In genomic region chr2:181163139-181163538, GRCh38 we compare ENCODE assay signal across 17 cellular contexts.
A peak's percentile ranks its signal among the peaks of the same experiment; 100 is the strongest.
DNase-seq lines count a peak whose midpoint lies in the region; ATAC-seq lines count a peak whose summit lies in the region.
"Had no signal": no experiment of that assay in that cellular context is flagged by ENCODE, and none has a peak within 500 bp of the region (broad histone marks: within the 10 kb centered on the region; RNA-seq: fewer than 3 reads in every experiment).

No MANE protein-coding gene starts in this region.

- no peaks in the 10 kb centered on the region for H3K9me2 ChIP-seq in GM23248 (ENCODE audit: insufficient read depth)

- peak; percentile 47 for ATAC-seq in HG02678 (IDR thresholded peaks at IDR 0.05; ENCODE audit: unreplicated experiment)
- peak; percentile 66 for ATAC-seq in stimulated activated naive CD8-positive, alpha-beta T cell treated with anti-CD3 and anti-CD28 coated beads, Interleukin-15, amount 100 ng/mL, for 72 hours
- ATAC-seq: HCT116, lower lobe of right lung, right cardiac atrium, Right ventricle myocardium inferior had no signal

- in situ Hi-C loops in GM23248 (cut with MboI) (no loop called here), ACHN (cut with HindIII; ENCODE audit: low pct_ligation_motif_present, low pct_unique_long_range_greater_than_20kb, low sequenced_read_pairs) (no loop called here)

- no peak overlapping the region for H3K9ac ChIP-seq in GM23248
- H3K9ac ChIP-seq: BLaER1 treated with 17β-estradiol and CSF1 and Interleukin-3, amounts not matched to agents 10 nM and 100 nM had no signal

- no peak overlapping the region for H3K4me2 ChIP-seq in GM23248 (ENCODE audit: unreplicated experiment)
- H3K4me2 ChIP-seq: BLaER1 treated with 17β-estradiol and CSF1 and Interleukin-3, amounts not matched to agents 10 nM and 100 nM had no signal

- no peak overlapping the region for H3K27ac Mint-ChIP-seq in activated naive CD4-positive, alpha-beta T cell treated with anti-CD3 and anti-CD28 coated beads for 36 hours
- peak overlapping the region in 1 of 2 donors; percentile 57 for H3K27ac Mint-ChIP-seq in stimulated activated naive CD8-positive, alpha-beta T cell treated with anti-CD3 and anti-CD28 coated beads, Interleukin-15, amount 100 ng/mL, for 72 hours

- no peaks in the 10 kb centered on the region for H3K4me1 ChIP-seq in GM23248 (ENCODE audit: insufficient read depth)
- H3K4me1 ChIP-seq: lower lobe of right lung, vagina had no signal

- no peaks in the 10 kb centered on the region for H4K20me1 ChIP-seq in GM23248 (ENCODE audit: insufficient read depth)
- H4K20me1 ChIP-seq: BLaER1 treated with 17β-estradiol and CSF1 and Interleukin-3, amounts not matched to agents 10 nM and 100 nM had no signal

- H3K4me3 ChIP-seq in GM23248 = no peak overlapping the region
- H3K4me3 ChIP-seq: BLaER1 treated with 17β-estradiol and CSF1 and Interleukin-3, amounts not matched to agents 10 nM and 100 nM; lower lobe of right lung; vagina had no signal

- peak; percentile 15 for DNase-seq in stimulated activated naive CD4-positive, alpha-beta T cell treated with Interleukin-2 at 50 U/mL for 16 hours (lab: John Stamatoyannopoulos, UW)
- DNase-seq in stimulated activated naive CD4-positive, alpha-beta T cell (lab: John Stamatoyannopoulos, UW) = no peak
- DNase-seq in activated naive CD4-positive, alpha-beta T cell treated with anti-CD3 and anti-CD28 coated beads for 36 hours = peak; percentile 43
- no peak for DNase-seq in stimulated activated naive CD8-positive, alpha-beta T cell treated with anti-CD3 and anti-CD28 coated beads, Interleukin-15, amount 100 ng/mL, for 72 hours
- DNase-seq in GM23248 (no peak), ACHN (no peak), germinal center (ENCODE audit: low spot score) (no peak)
- DNase-seq: effector CD8-positive, alpha-beta T cell; EL; lower lobe of right lung had no signal

- H3K79me2 ChIP-seq in GM23248 (ENCODE audit: insufficient read depth) = no peaks in the 10 kb centered on the region

- intact Hi-C loops in activated naive CD4-positive, alpha-beta T cell treated with anti-CD3 and anti-CD28 coated beads for 36 hours (cut with micrococcal nuclease) = no loop called here

- H3K27me3 Mint-ChIP-seq in activated naive CD4-positive, alpha-beta T cell treated with anti-CD3 and anti-CD28 coated beads for 36 hours (ENCODE audit: low read depth) = no peaks in the 10 kb centered on the region
- H3K27me3 Mint-ChIP-seq in stimulated activated naive CD8-positive, alpha-beta T cell treated with anti-CD3 and anti-CD28 coated beads, Interleukin-15, amount 100 ng/mL, for 72 hours = no peaks in the 10 kb centered on the region

- CTCF ChIA-PET in activated naive CD4-positive, alpha-beta T cell treated with anti-CD3 and anti-CD28 coated beads for 36 hours (lab: Charles Lee) = no interaction called here

- H3K9me3 Mint-ChIP-seq in activated naive CD4-positive, alpha-beta T cell treated with anti-CD3 and anti-CD28 coated beads for 36 hours = peaks cover 18% of the 10 kb centered on the region
- peaks cover 28 to 30% of the 10 kb centered on the region in 2 donors for H3K9me3 Mint-ChIP-seq in stimulated activated naive CD8-positive, alpha-beta T cell treated with anti-CD3 and anti-CD28 coated beads, Interleukin-15, amount 100 ng/mL, for 72 hours

- no peaks in the 10 kb centered on the region for H3K27me3 ChIP-seq in GM23248 (replicated peaks; ENCODE audit: insufficient read depth)
- H3K27me3 ChIP-seq: BLaER1 treated with 17β-estradiol and CSF1 and Interleukin-3, amounts not matched to agents 10 nM and 100 nM; vagina had no signal

- H3K9me3 ChIP-seq in GM23248 (ENCODE audit: low read depth) = no peaks in the 10 kb centered on the region
- H3K9me3 ChIP-seq: lower lobe of right lung, vagina had no signal

- WGBS in GM23248 (ENCODE audit: low coverage in 1 of 2, low lambda C conversion rate in 2 of 2, missing lambda C conversion rate in 2 of 2), 2 experiments = 79 to 82% methylated on average over 1 of the region's 1 CpG

- no peaks in the 10 kb centered on the region for H3F3A ChIP-seq in GM23248 (ENCODE audit: insufficient read depth)

- no peak overlapping the region for H2AFZ ChIP-seq in GM23248

- H3K36me3 ChIP-seq in GM23248 (ENCODE audit: low read depth) = no peaks in the 10 kb centered on the region
- H3K36me3 ChIP-seq: lower lobe of right lung, vagina had no signal

- H3K27ac ChIP-seq in GM23248 = no peak overlapping the region
- H3K27ac ChIP-seq: BLaER1 treated with 17β-estradiol and CSF1 and Interleukin-3, amounts not matched to agents 10 nM and 100 nM; lower lobe of right lung; vagina had no signal

- peaks cover 43% of the 10 kb centered on the region for H3K4me1 Mint-ChIP-seq in activated naive CD4-positive, alpha-beta T cell treated with anti-CD3 and anti-CD28 coated beads for 36 hours (ENCODE audit: low read depth)
- H3K4me1 Mint-ChIP-seq in stimulated activated naive CD8-positive, alpha-beta T cell treated with anti-CD3 and anti-CD28 coated beads, Interleukin-15, amount 100 ng/mL, for 72 hours = peaks cover 56% of the 10 kb centered on the region
- H3K4me1 Mint-ChIP-seq: neural crest cell had no signal

- no peak overlapping the region for H3K4me3 Mint-ChIP-seq in activated naive CD4-positive, alpha-beta T cell treated with anti-CD3 and anti-CD28 coated beads for 36 hours
- peak overlapping the region; percentile 27 to 57 for H3K4me3 Mint-ChIP-seq in stimulated activated naive CD8-positive, alpha-beta T cell treated with anti-CD3 and anti-CD28 coated beads, Interleukin-15, amount 100 ng/mL, for 72 hours
- H3K4me3 Mint-ChIP-seq: neural crest cell had no signal

- peaks cover 22% of the 10 kb centered on the region for H3K36me3 Mint-ChIP-seq in activated naive CD4-positive, alpha-beta T cell treated with anti-CD3 and anti-CD28 coated beads for 36 hours (ENCODE audit: low read depth)

Comparison
In these comparisons a context has a peak if more than half of its experiments do, and no peak if none do; other contexts are left out.
1. DNase-seq: peak in stimulated activated naive CD4-positive, alpha-beta T cell treated with Interleukin-2 at 50 U/mL for 16 hours (single experiment) and activated naive CD4-positive, alpha-beta T cell treated with anti-CD3 and anti-CD28 coated beads for 36 hours (single experiment); none in stimulated activated naive CD4-positive, alpha-beta T cell (0 of 6), stimulated activated naive CD8-positive, alpha-beta T cell treated with anti-CD3 and anti-CD28 coated beads, Interleukin-15, amount 100 ng/mL, for 72 hours (0 of 2), GM23248 (single experiment), ACHN (single experiment) and germinal center (single experiment).